Comparison of ENCODE assay signal across 27 cellular contexts in genomic region chr3:114770874-114771273, GRCh38.
DNase-seq lines count a peak whose midpoint lies in the region; ATAC-seq, FAIRE-seq and TF ChIP-seq lines count a peak whose summit lies in the region.
"Had no signal": no experiment of that assay in that cellular context is flagged by ENCODE, and none has a peak within 500 bp of the region (broad histone marks: within the 10 kb centered on the region; RNA-seq: fewer than 3 reads in every experiment).

No MANE protein-coding gene starts in this region.

- no peak overlapping the region for H3K14ac ChIP-seq in mesenchymal stem cell (ENCODE audit: low read length in 2 of 2)

- peaks cover 18% of the 10 kb centered on the region for H3K9me3 ChIP-seq in mesenchymal stem cell (ENCODE audit: control insufficient read depth, low read length)
- H3K9me3 ChIP-seq: body of pancreas, SJSA1 had no signal

- no peak for ATAC-seq in HG02610 (IDR thresholded peaks at IDR 0.05; ENCODE audit: unreplicated experiment)
- ATAC-seq: activated CD4-positive, CD25-positive, alpha-beta regulatory T cell treated with anti-CD3 and anti-CD28 coated beads, Interleukin-2, amount 50 U/mL, for 24 hours; body of pancreas; esophagus mucosa; GM12878 had no signal

- H2BK12ac ChIP-seq in mesenchymal stem cell (ENCODE audit: low read length in 2 of 2) = no peak overlapping the region

- H3K4me3 ChIP-seq in NB4 (ENCODE audit: low read depth, low read length) (no peak overlapping the region), mesenchymal stem cell (ENCODE audit: insufficient read depth in 1 of 2, low read depth in 1 of 2, low read length in 2 of 2) (no peak overlapping the region)
- H3K4me3 ChIP-seq: body of pancreas, GM12878, neural progenitor cell, sigmoid colon, SJSA1, tibial nerve had no signal

- no peak overlapping the region for H3K23ac ChIP-seq in mesenchymal stem cell (ENCODE audit: low read length in 2 of 2)

- no peak overlapping the region for H2AFZ ChIP-seq in mesenchymal stem cell (ENCODE audit: low read depth, low read length)
- H2AFZ ChIP-seq: neural progenitor cell had no signal

- whole genome bisulfite sequencing in mesenchymal stem cell = 100% methylated on average over 1 of the region's 2 CpGs

- no peaks in the 10 kb centered on the region for H3K4me1 ChIP-seq in mesenchymal stem cell (ENCODE audit: control insufficient read depth, insufficient read depth, low read depth, low read length)
- H3K4me1 ChIP-seq: body of pancreas, neural progenitor cell, sigmoid colon had no signal

- no peak overlapping the region for H3K9ac ChIP-seq in mesenchymal stem cell (ENCODE audit: low read length)
- H3K9ac ChIP-seq: neural progenitor cell had no signal

- no peak overlapping the region for H2BK15ac ChIP-seq in mesenchymal stem cell (ENCODE audit: low read depth, poor library complexity, severe bottlenecking)

- peak; percentile 56 for DNase-seq in ELR (ENCODE audit: low read depth)
- peak; percentile 1 for DNase-seq in NB4 (ENCODE audit: low read depth)
- DNase-seq in mesenchymal stem cell = peak; percentile 21
- no peak for DNase-seq in stimulated activated CD8-positive, alpha-beta memory T cell treated with anti-CD3 and anti-CD28 coated beads, Interleukin-4, amount 100 ng/mL, for 48 hours
- no peak for DNase-seq in putamen (ENCODE audit: low spot score)
- DNase-seq: activated CD4-positive, alpha-beta memory T cell treated with anti-CD3 and anti-CD28 coated beads for 36 hours; activated effector memory CD4-positive, alpha-beta T cell treated with anti-CD3 and anti-CD28 coated beads, Interleukin-2, amount 50 U/mL, for 16 hours; activated naive CD8-positive, alpha-beta T cell treated with anti-CD3 and anti-CD28 coated beads, Interleukin-2, amount 10 ng/mL, durations not matched to agents 7 days and 5 days; body of pancreas; DMS79 treated with DMSO at 0.1 percent for 48 hours; effector memory CD4-positive, alpha-beta T cell; glutamatergic neuron; GOT3; kidney glomerular epithelial cell; NCI-H1436 treated with DMSO at 0.1 percent for 48 hours; NCI-H2107; NCI-H510A treated with DMSO at 0.1 percent for 48 hours; sigmoid colon; T-helper 1 cell had no signal

- no peak overlapping the region for H3K18ac ChIP-seq in mesenchymal stem cell (ENCODE audit: low read depth in 1 of 2, low read length in 2 of 2)

- peak; percentile 83 for FAIRE-seq in colon (lab: Jason Lieb, UNC)
- FAIRE-seq: GM12878 had no signal

- H3K4me2 ChIP-seq in mesenchymal stem cell (ENCODE audit: low read length, poor library complexity, severe bottlenecking) = no peak overlapping the region
- H3K4me2 ChIP-seq: neural progenitor cell had no signal

- no peaks in the 10 kb centered on the region for H3K79me1 ChIP-seq in mesenchymal stem cell (replicated peaks; ENCODE audit: low read length, poor library complexity, severe bottlenecking)

- no peak overlapping the region for H3K27ac ChIP-seq in mesenchymal stem cell (ENCODE audit: low read length, poor library complexity, severe bottlenecking)
- H3K27ac ChIP-seq: neural progenitor cell, sigmoid colon, SJSA1, tibial nerve had no signal

- H2BK5ac ChIP-seq in mesenchymal stem cell (ENCODE audit: low read depth, low read length, poor library complexity, severe bottlenecking) = no peak overlapping the region

- no peak overlapping the region for H2AK5ac ChIP-seq in mesenchymal stem cell (ENCODE audit: low read length, severe bottlenecking)

- H2BK120ac ChIP-seq in mesenchymal stem cell (ENCODE audit: low read depth, low read length) = no peak overlapping the region

- H4K91ac ChIP-seq in mesenchymal stem cell (ENCODE audit: low read length) = no peak overlapping the region

- no peak overlapping the region for H4K8ac ChIP-seq in mesenchymal stem cell (ENCODE audit: low read length)

- H3K36me3 ChIP-seq in mesenchymal stem cell (ENCODE audit: control insufficient read depth in 1 of 2, insufficient read depth in 2 of 2, low read depth in 1 of 2, low read length in 2 of 2) = no peaks in the 10 kb centered on the region
- H3K36me3 ChIP-seq: neural progenitor cell, sigmoid colon, SJSA1 had no signal

- no peak for TF ChIP-seq POLR2A in NB4 (IDR thresholded peaks at IDR 0.05; ENCODE audit: extremely low read depth, insufficient read length)

- H3K27me3 ChIP-seq in mesenchymal stem cell (ENCODE audit: control insufficient read depth in 1 of 2, insufficient read depth in 1 of 2, low read length in 2 of 2) = no peaks in the 10 kb centered on the region
- H3K27me3 ChIP-seq: body of pancreas, neural progenitor cell, sigmoid colon, SJSA1, tibial nerve had no signal

- no peak overlapping the region for H3K4ac ChIP-seq in mesenchymal stem cell (ENCODE audit: low read depth in 1 of 2, low read length in 2 of 2)

- no peak for TF ChIP-seq CTCF in NB4 (IDR thresholded peaks at IDR 0.05; ENCODE audit: low read depth, low read length)

Comparison
In these comparisons a context has a peak if more than half of its experiments do, and no peak if none do; other contexts are left out.
1. DNase-seq: peak in ELR (single experiment), NB4 (single experiment) and mesenchymal stem cell (single experiment); none in stimulated activated CD8-positive, alpha-beta memory T cell treated with anti-CD3 and anti-CD28 coated beads, Interleukin-4, amount 100 ng/mL, for 48 hours (single experiment) and putamen (single experiment).